21 cellular contexts compared by ENCODE assay signal in the genomic region with DNA sequence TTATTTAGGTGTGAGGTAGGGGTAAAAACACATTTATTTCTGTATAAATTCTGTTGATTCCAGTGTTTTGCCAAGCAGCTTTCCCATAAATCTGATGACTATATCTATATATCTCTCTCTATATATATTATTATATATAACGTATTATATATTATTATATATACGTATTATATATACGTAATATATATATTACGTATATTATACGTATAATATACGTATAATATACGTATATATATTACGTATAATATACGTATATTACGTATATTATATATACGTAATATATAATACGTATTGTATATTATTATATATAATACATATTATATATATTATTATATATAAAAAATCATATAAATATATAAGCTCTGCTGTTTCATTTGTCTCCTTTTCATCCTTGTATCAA.
DNase-seq lines count a peak whose midpoint lies in the region; ATAC-seq, FAIRE-seq and TF ChIP-seq lines count a peak whose summit lies in the region.
"Had no signal": no experiment of that assay in that cellular context is flagged by ENCODE, and none has a peak within 500 bp of the region (broad histone marks: within the 10 kb centered on the region; RNA-seq: fewer than 3 reads in every experiment).

No MANE protein-coding gene starts in this region.

- H3K36me3 ChIP-seq in pancreas: no peaks in the 10 kb centered on the region
- H3K36me3 ChIP-seq: BE2C had no signal

- H3K4me3 Mint-ChIP-seq in osteocyte (ENCODE audit: unreplicated experiment): no peak overlapping the region
- H3K4me3 Mint-ChIP-seq: CD4-positive, CD25-positive, alpha-beta regulatory T cell; CD8-positive, alpha-beta memory T cell; IgD-negative memory B cell had no signal

- no peak overlapping the region for H3K27ac ChIP-seq in pancreas

- peak; percentile 96 for FAIRE-seq in G401.6 (lab: Jason Lieb, UNC)
- peak; percentile 78 for FAIRE-seq in RCC 7860 (lab: Jason Lieb, UNC)
- peak; percentile 35 for FAIRE-seq in endometrium (lab: Jason Lieb, UNC)
- peak; percentile 98 for FAIRE-seq in pancreas (lab: Jason Lieb, UNC)
- FAIRE-seq: HepG2 had no signal

- intact Hi-C loops in pancreas (cut with DNase I): no loop called here

- no peaks in the 10 kb centered on the region for H3K36me3 Mint-ChIP-seq in osteocyte (ENCODE audit: unreplicated experiment)
- H3K36me3 Mint-ChIP-seq: CD4-positive, CD25-positive, alpha-beta regulatory T cell; CD8-positive, alpha-beta memory T cell; IgD-negative memory B cell had no signal

- no peak for DNase-seq in RCC 7860 (ENCODE audit: low spot score)
- DNase-seq in pancreas: no peak
- no peak for DNase-seq in cerebellar cortex (ENCODE audit: low spot score)
- DNase-seq in osteocyte (ENCODE audit: extremely low spot score, unreplicated experiment): no peak
- DNase-seq: ACHN; BE2C; C1 segment of cervical spinal cord; CD4-positive, CD25-positive, alpha-beta regulatory T cell; CD8-positive, alpha-beta memory T cell; COR-L47; DMS 273 treated with DMSO at 0.1 percent for 48 hours; DMS79; GF-D8; GOT3; H7 had no signal

- ATAC-seq in pancreas: no peak
- ATAC-seq in GM19035 (IDR thresholded peaks at IDR 0.05; ENCODE audit: unreplicated experiment): no peak
- ATAC-seq: HCT116, HepG2 had no signal

- H3K4me1 Mint-ChIP-seq in osteocyte (ENCODE audit: unreplicated experiment): no peaks in the 10 kb centered on the region
- H3K4me1 Mint-ChIP-seq: CD4-positive, CD25-positive, alpha-beta regulatory T cell; CD8-positive, alpha-beta memory T cell; IgD-negative memory B cell had no signal

- no peak overlapping the region for H3K4me3 ChIP-seq in pancreas

- H3K27me3 ChIP-seq in pancreas: no peaks in the 10 kb centered on the region
- H3K27me3 ChIP-seq: BE2C had no signal

- H3K9me3 ChIP-seq in pancreas: no peaks in the 10 kb centered on the region
- H3K9me3 ChIP-seq: BE2C had no signal

- H3K27ac Mint-ChIP-seq in osteocyte (ENCODE audit: unreplicated experiment): no peak overlapping the region
- H3K27ac Mint-ChIP-seq: CD4-positive, CD25-positive, alpha-beta regulatory T cell; CD8-positive, alpha-beta memory T cell; IgD-negative memory B cell had no signal

- no peak for TF ChIP-seq CTCF in pancreas (IDR thresholded peaks at IDR 0.05)
- TF ChIP-seq CTCF in osteocyte (IDR thresholded peaks at IDR 0.05): no peak

- no peaks in the 10 kb centered on the region for H3K9me3 Mint-ChIP-seq in osteocyte (ENCODE audit: unreplicated experiment)
- H3K9me3 Mint-ChIP-seq: IgD-negative memory B cell had no signal

- H3K27me3 Mint-ChIP-seq in osteocyte (ENCODE audit: unreplicated experiment): no peaks in the 10 kb centered on the region
- H3K27me3 Mint-ChIP-seq: CD4-positive, CD25-positive, alpha-beta regulatory T cell; IgD-negative memory B cell had no signal

- H3K4me1 ChIP-seq in pancreas: no peaks in the 10 kb centered on the region
- H3K4me1 ChIP-seq: BE2C had no signal

- WGBS in pancreas, 2 donors: 82 to 91% methylated on average over 12 of the region's 12 CpGs
